ENCODE assay signal across 24 cellular contexts in the genomic region with DNA sequence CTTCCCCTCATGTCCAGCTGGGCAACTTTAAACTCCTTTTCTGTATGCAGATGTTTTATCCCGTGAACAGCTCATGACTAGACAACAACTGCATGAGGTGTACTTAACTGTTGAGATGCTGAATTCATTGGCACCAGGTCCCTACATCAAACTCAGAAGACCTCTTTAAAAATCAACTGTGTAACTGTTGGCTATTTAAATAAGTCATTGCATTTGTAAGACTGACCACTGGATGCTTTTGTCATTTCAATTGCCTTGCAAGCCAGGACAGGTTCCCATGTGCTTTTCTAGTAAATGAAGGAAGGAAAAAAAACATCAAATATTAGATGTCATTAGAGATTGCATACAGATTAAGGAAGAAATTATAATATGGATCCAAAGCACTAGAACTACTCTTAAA.
"Had no signal": no experiment of that assay in that cellular context is flagged by ENCODE, and none has a peak within 500 bp of the region (broad histone marks: within the 10 kb centered on the region; RNA-seq: fewer than 3 reads in every experiment).

No MANE protein-coding gene starts in this region.

- H3K9me3 Mint-ChIP-seq: activated naive CD4-positive, alpha-beta T cell treated with anti-CD3 and anti-CD28 coated beads, Interleukin-2, amount 50 U/mL, for 72 hours; central memory CD8-positive, alpha-beta T cell had no signal

- H3K36me3 Mint-ChIP-seq: activated naive CD4-positive, alpha-beta T cell treated with anti-CD3 and anti-CD28 coated beads, Interleukin-2, amount 50 U/mL, for 72 hours had no signal

- H3K9me3 ChIP-seq: ascending aorta, body of pancreas, MG63 had no signal

- H3K4me1 ChIP-seq: ascending aorta, body of pancreas had no signal

- H3K36me3 ChIP-seq: ascending aorta, MG63 had no signal

- H3K27me3 ChIP-seq: ascending aorta, body of pancreas, MG63 had no signal

- ATAC-seq: activated CD4-positive, alpha-beta T cell treated with anti-CD3 and anti-CD28 coated beads for 36 hours; activated CD8-positive, alpha-beta T cell treated with anti-CD3 and anti-CD28 coated beads for 36 hours; activated naive CD4-positive, alpha-beta T cell treated with anti-CD3 and anti-CD28 coated beads, Interleukin-2, amount 50 U/mL, for 72 hours; activated naive CD8-positive, alpha-beta T cell treated with anti-CD3 and anti-CD28 coated beads, Interleukin-2, amount 50 U/mL, for 24 hours; body of pancreas had no signal

- DNase-seq: activated CD4-positive, alpha-beta T cell treated with anti-CD3 and anti-CD28 coated beads for 36 hours; activated CD8-positive, alpha-beta memory T cell treated with anti-CD3 and anti-CD28 coated beads, Interleukin-2, amount 50 U/mL, for 48 hours; activated CD8-positive, alpha-beta T cell treated with anti-CD3 and anti-CD28 coated beads for 36 hours; activated naive CD4-positive, alpha-beta T cell; activated naive CD8-positive, alpha-beta T cell treated with anti-CD3 and anti-CD28 coated beads, Interleukin-2, amount 50 U/mL, for 24 hours; activated T-cell treated with anti-CD3 and anti-CD28 coated beads, Interleukin-2, amount 50 U/mL, for 1 hour; amniotic stem cell; body of pancreas; MG63; MV-4-11; NCI-H1092 treated with DMSO at 0.1 percent for 48 hours; NCI-H1436; NCI-H1694 treated with DMSO at 0.1 percent for 48 hours; NCI-H2029 treated with DMSO at 0.1 percent for 48 hours; NCI-H345; NCI-H510A; NCI-H69; PC-9; SIG-M5; T-helper 1 cell had no signal

- H3K4me3 ChIP-seq: ascending aorta, body of pancreas, MG63, PC-9 had no signal

- H3K27ac ChIP-seq: ascending aorta, body of pancreas, PC-9, VCaP had no signal

- H3K27ac Mint-ChIP-seq: activated CD4-positive, alpha-beta T cell treated with anti-CD3 and anti-CD28 coated beads for 36 hours; activated CD8-positive, alpha-beta T cell treated with anti-CD3 and anti-CD28 coated beads for 36 hours; activated naive CD4-positive, alpha-beta T cell treated with anti-CD3 and anti-CD28 coated beads, Interleukin-2, amount 50 U/mL, for 72 hours; activated naive CD8-positive, alpha-beta T cell treated with anti-CD3 and anti-CD28 coated beads, Interleukin-2, amount 50 U/mL, for 24 hours had no signal

- H3K4me1 Mint-ChIP-seq: activated CD4-positive, alpha-beta T cell treated with anti-CD3 and anti-CD28 coated beads for 36 hours; activated naive CD8-positive, alpha-beta T cell treated with anti-CD3 and anti-CD28 coated beads, Interleukin-2, amount 50 U/mL, for 24 hours; central memory CD8-positive, alpha-beta T cell had no signal

- H3K4me3 Mint-ChIP-seq: activated CD4-positive, alpha-beta T cell treated with anti-CD3 and anti-CD28 coated beads for 36 hours; activated CD8-positive, alpha-beta T cell treated with anti-CD3 and anti-CD28 coated beads for 36 hours; activated naive CD8-positive, alpha-beta T cell treated with anti-CD3 and anti-CD28 coated beads, Interleukin-2, amount 50 U/mL, for 24 hours; central memory CD8-positive, alpha-beta T cell had no signal
